7 cellular contexts compared by ENCODE assay signal in the genomic region with DNA sequence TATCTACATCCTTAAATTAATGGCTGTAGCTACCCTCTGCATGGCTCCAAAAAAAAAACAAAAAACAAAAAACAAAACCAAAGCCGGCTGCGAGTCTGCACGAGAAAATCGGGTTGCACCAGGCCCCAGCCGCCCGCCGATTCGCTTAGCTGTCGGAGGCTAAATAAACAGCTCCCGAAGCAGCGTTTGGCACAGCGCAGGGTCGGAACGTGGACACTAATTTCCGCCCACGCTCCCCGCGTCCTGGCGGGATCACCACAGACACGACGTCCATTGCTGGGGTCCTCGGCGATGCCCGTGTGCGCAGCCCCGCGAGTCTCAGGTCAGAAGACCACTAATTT. TPM values are rescaled to one million over a fixed set of nuclear protein-coding genes. Genes with fewer than 3 reads are reported as not detected.
DNase-seq lines count a peak whose midpoint lies in the region; ATAC-seq and TF ChIP-seq lines count a peak whose summit lies in the region.

No MANE protein-coding gene starts in this region.

- ATAC-seq in GM18502 (IDR thresholded peaks at IDR 0.05; ENCODE audit: poor library complexity, unreplicated experiment) (peak; percentile 31), HG03103 (IDR thresholded peaks at IDR 0.05; ENCODE audit: low read depth, unreplicated experiment) (peak; percentile 18), psoas muscle (peak; percentile 54 to 71 (median 56)), HG02938 (IDR thresholded peaks at IDR 0.05; ENCODE audit: unreplicated experiment) (no peak)

- H3K4me1 ChIP-seq in PC-9 (replicated peaks; ENCODE audit: insufficient read depth) (peaks cover 34% of the 10 kb centered on the region), cardiac muscle cell (ENCODE audit: low read depth) (peaks cover 28% of the 10 kb centered on the region), psoas muscle (peaks cover 32% of the 10 kb centered on the region)

- no peaks in the 10 kb centered on the region for H3K9me3 Mint-ChIP-seq in activated naive CD4-positive, alpha-beta T cell treated with anti-CD3 and anti-CD28 coated beads, Interleukin-2, amount 50 U/mL, for 24 hours

- intact Hi-C loops in PC-9 (cut with micrococcal nuclease; ENCODE audit: unreplicated experiment): no loop called here
- intact Hi-C loops in psoas muscle (cut with DNase I): loop anchor here in 1 of 2 donors (5.0 kb wide), 1 partner anchor 102 kb away; no protein-coding TSS in a partner anchor

- H3K4me1 Mint-ChIP-seq in activated naive CD4-positive, alpha-beta T cell treated with anti-CD3 and anti-CD28 coated beads, Interleukin-2, amount 50 U/mL, for 24 hours: peaks cover 43% of the 10 kb centered on the region

- BruUV-seq in PC-9 (replicated peaks; lab: Mats Ljungman, UMichigan): no TSS peak

- TF ChIP-seq CTCF in PC-9 (conservative IDR thresholded peaks at IDR 0.05) (no peak), cardiac muscle cell (IDR thresholded peaks at IDR 0.05; ENCODE audit: low read depth, low read length) (no peak), psoas muscle (IDR thresholded peaks at IDR 0.05) (no peak)

- no peaks in the 10 kb centered on the region for H3K9me3 ChIP-seq in PC-9 (ENCODE audit: insufficient read depth, low read depth)
- H3K9me3 ChIP-seq in cardiac muscle cell (ENCODE audit: low read depth): no peaks in the 10 kb centered on the region
- H3K9me3 ChIP-seq in psoas muscle: no peaks in the 10 kb centered on the region

- H3K9me2 ChIP-seq in PC-9 (ENCODE audit: insufficient read depth): no peaks in the 10 kb centered on the region

- H3K36me3 ChIP-seq in PC-9 (ENCODE audit: low read depth): no peaks in the 10 kb centered on the region
- H3K36me3 ChIP-seq in cardiac muscle cell: no peaks in the 10 kb centered on the region
- peaks cover 0 to 27% of the 10 kb centered on the region in 2 donors for H3K36me3 ChIP-seq in psoas muscle (ENCODE audit: insufficient read depth in 1 of 2, low read depth in 1 of 2)

- 0 out of 2 replicates have a peak, but pooled peaks cover 7% of the 10 kb centered on the region for H4K20me1 ChIP-seq in PC-9 (ENCODE audit: insufficient read depth)

- H3K27me3 Mint-ChIP-seq in activated naive CD4-positive, alpha-beta T cell treated with anti-CD3 and anti-CD28 coated beads, Interleukin-2, amount 50 U/mL, for 24 hours: no peaks in the 10 kb centered on the region

- WGBS in psoas muscle, 3 donors: 0% methylated on average over 25 to 27 of the region's 27 CpGs

- peak overlapping the region; percentile 100 for H2AFZ ChIP-seq in PC-9

- H3K79me2 ChIP-seq in PC-9 (ENCODE audit: low read depth): peaks cover 28% of the 10 kb centered on the region

- peak overlapping the region; percentile 93 for H3K4me3 Mint-ChIP-seq in activated naive CD4-positive, alpha-beta T cell treated with anti-CD3 and anti-CD28 coated beads, Interleukin-2, amount 50 U/mL, for 24 hours

- peak overlapping the region; percentile 87 for H3K4me2 ChIP-seq in PC-9

- H3K36me3 Mint-ChIP-seq in activated naive CD4-positive, alpha-beta T cell treated with anti-CD3 and anti-CD28 coated beads, Interleukin-2, amount 50 U/mL, for 24 hours: peaks cover 2% of the 10 kb centered on the region

- POLR2A ChIA-PET in PC-9 (lab: Charles Lee; ENCODE audit: unreplicated experiment): interaction anchor here (0.5 to 0.7 kb wide), 2 partner anchors 69 to 102 kb away, joined by 3 to 15 read pairs; no protein-coding TSS in a partner anchor

- H3K27ac Mint-ChIP-seq in activated naive CD4-positive, alpha-beta T cell treated with anti-CD3 and anti-CD28 coated beads, Interleukin-2, amount 50 U/mL, for 24 hours: peak overlapping the region; percentile 98

- DNase-seq in PC-9: peak; percentile 37 to 51
- peak; percentile 70 to 74 for DNase-seq in cardiac muscle cell (ENCODE audit: low read depth in 1 of 2, low spot score in 1 of 2)
- peak; percentile 76 to 84 for DNase-seq in psoas muscle

- peak overlapping the region; percentile 72 for H3K27ac ChIP-seq in PC-9
- H3K27ac ChIP-seq in cardiac muscle cell: peak overlapping the region; percentile 97
- peak overlapping the region; percentile 100 for H3K27ac ChIP-seq in psoas muscle

- peaks cover 43% of the 10 kb centered on the region for H3F3A ChIP-seq in PC-9 (ENCODE audit: insufficient read depth, low read depth)

- CTCF ChIA-PET in PC-9 (lab: Charles Lee): no interaction called here

- H3K27me3 ChIP-seq in PC-9 (ENCODE audit: insufficient read depth, low read depth): no peaks in the 10 kb centered on the region
- H3K27me3 ChIP-seq in cardiac muscle cell: no peaks in the 10 kb centered on the region
- no peaks in the 10 kb centered on the region for H3K27me3 ChIP-seq in psoas muscle (ENCODE audit: insufficient read depth in 3 of 3, low read length in 2 of 3)

- H3K4me3 ChIP-seq in PC-9: peak overlapping the region; percentile 83
- H3K4me3 ChIP-seq in cardiac muscle cell: peak overlapping the region; percentile 99
- peak overlapping the region; percentile 94 for H3K4me3 ChIP-seq in psoas muscle

RNA-seq across cellular contexts. Expression of gene ERC1, which starts 0.7 kb away (rescaled TPM):
- total RNA-seq in PC-9 (2021) (47.2 and 52.0 TPM in 2 replicates), cardiac muscle cell (25.8 and 46.3 TPM in 2 replicates), psoas muscle (10 to 100 TPM; 29.4 to 35.6 (median 33.2) TPM)
- polyA plus RNA-seq in cardiac muscle cell (34.1 and 35.7 TPM in 2 replicates), psoas muscle (10 to 100 TPM in 1 of 3 donors, 1 to 10 TPM in 2; 4.0 to 14.0 (median 7.4) TPM)

RNA-seq across cellular contexts. Expression of gene RAD52, which starts 40.8 kb away (rescaled TPM):
- 19.7 and 25.0 TPM in 2 replicates for total RNA-seq in PC-9 (2021)
- total RNA-seq in cardiac muscle cell: 31.2 and 49.8 TPM in 2 replicates
- 11.2 and 18.8 TPM in 2 replicates for polyA plus RNA-seq in cardiac muscle cell
- 10 to 100 TPM in 2 of 4 donors, 1 to 10 TPM in 2; 6.7 to 12.8 (median 9.2) TPM for total RNA-seq in psoas muscle
- 10 to 100 TPM in 1 of 3 donors, 1 to 10 TPM in 2; 5.9 to 14.4 (median 6.8) TPM for polyA plus RNA-seq in psoas muscle
